ENCODE assay signal across 11 cellular contexts in genomic region chr5:60810438-60811085, GRCh38. TPM values are rescaled to one million over a fixed set of nuclear protein-coding genes. Genes with fewer than 3 reads are reported as not detected.
DNase-seq lines count a peak whose midpoint lies in the region; ATAC-seq lines count a peak whose summit lies in the region.
"Had no signal": no experiment of that assay in that cellular context is flagged by ENCODE, and none has a peak within 500 bp of the region (broad histone marks: within the 10 kb centered on the region; RNA-seq: fewer than 3 reads in every experiment).

No MANE protein-coding gene starts in this region.

- H3K27me3 ChIP-seq in mesenchymal stem cell (ENCODE audit: control insufficient read depth in 1 of 2, insufficient read depth in 1 of 2, low read length in 2 of 2): peaks cover 0 to 7% of the 10 kb centered on the region in 2 experiments
- H3K27me3 ChIP-seq: uterus had no signal

- H3K27ac ChIP-seq in mesenchymal stem cell (ENCODE audit: low read length, poor library complexity, severe bottlenecking): peak overlapping the region; percentile 79
- H3K27ac ChIP-seq: uterus had no signal

- ATAC-seq in GM18907 (IDR thresholded peaks at IDR 0.05; ENCODE audit: unreplicated experiment) (peak; percentile 99), HG02759 (IDR thresholded peaks at IDR 0.05; ENCODE audit: unreplicated experiment) (peak; percentile 94), sciatic nerve (no peak)
- ATAC-seq: left colon had no signal

- no peak overlapping the region for H2BK15ac ChIP-seq in mesenchymal stem cell (ENCODE audit: low read depth, poor library complexity, severe bottlenecking)

- no peaks in the 10 kb centered on the region for H3K36me3 ChIP-seq in mesenchymal stem cell (ENCODE audit: control insufficient read depth in 1 of 2, insufficient read depth in 2 of 2, low read depth in 1 of 2, low read length in 2 of 2)
- H3K36me3 ChIP-seq: uterus had no signal

- no peak overlapping the region for H4K91ac ChIP-seq in mesenchymal stem cell (ENCODE audit: low read length)

- H2BK5ac ChIP-seq in mesenchymal stem cell (ENCODE audit: low read depth, low read length, poor library complexity, severe bottlenecking): no peak overlapping the region

- H3K23ac ChIP-seq in mesenchymal stem cell (ENCODE audit: low read length in 2 of 2): no peak overlapping the region

- 13% methylated on average over 1 of the region's 2 CpGs for whole genome bisulfite sequencing in mesenchymal stem cell

- H3K79me1 ChIP-seq in mesenchymal stem cell (replicated peaks; ENCODE audit: low read length, poor library complexity, severe bottlenecking): no peaks in the 10 kb centered on the region

- no peaks in the 10 kb centered on the region for H3K9me3 ChIP-seq in mesenchymal stem cell (ENCODE audit: control insufficient read depth, low read length)
- H3K9me3 ChIP-seq: uterus had no signal

- H4K8ac ChIP-seq in mesenchymal stem cell (ENCODE audit: low read length): no peak overlapping the region

- no peak overlapping the region for H3K18ac ChIP-seq in mesenchymal stem cell (ENCODE audit: low read depth in 1 of 2, low read length in 2 of 2)

- H3K4me1 ChIP-seq in mesenchymal stem cell (ENCODE audit: control insufficient read depth, insufficient read depth, low read depth, low read length): peaks cover 1% of the 10 kb centered on the region
- H3K4me1 ChIP-seq: uterus had no signal

- no peak overlapping the region for H3K14ac ChIP-seq in mesenchymal stem cell (ENCODE audit: low read length in 2 of 2)

- H2AK5ac ChIP-seq in mesenchymal stem cell (ENCODE audit: low read length, severe bottlenecking): no peak overlapping the region

- no peak overlapping the region for H2BK120ac ChIP-seq in mesenchymal stem cell (ENCODE audit: low read depth, low read length)

- no peak overlapping the region for H2BK12ac ChIP-seq in mesenchymal stem cell (ENCODE audit: low read length in 2 of 2)

- H2AFZ ChIP-seq in mesenchymal stem cell (ENCODE audit: low read depth, low read length): no peak overlapping the region

- DNase-seq in NCI-H226 (peak; percentile 67), mesenchymal stem cell (no peak), cerebellum (ENCODE audit: low spot score) (no peak), iPS-NIHi7 (ENCODE audit: extremely low spot score) (no peak), sciatic nerve (ENCODE audit: low spot score) (no peak), SK-N-DZ (ENCODE audit: low spot score) (no peak)
- DNase-seq: activated CD4-positive, alpha-beta T cell treated with anti-CD3 and anti-CD28 coated beads, Interleukin-2, amount 50 U/mL, for 1 hour; left colon; uterus had no signal

- no peak overlapping the region for H3K4ac ChIP-seq in mesenchymal stem cell (ENCODE audit: low read depth in 1 of 2, low read length in 2 of 2)

- H3K9ac ChIP-seq in mesenchymal stem cell (ENCODE audit: low read length): no peak overlapping the region

- no peak overlapping the region for H3K4me3 ChIP-seq in mesenchymal stem cell (ENCODE audit: insufficient read depth in 1 of 2, low read depth in 1 of 2, low read length in 2 of 2)
- H3K4me3 ChIP-seq: uterus had no signal

- intact Hi-C loops in sciatic nerve (cut with DNase I): no loop called here

- H3K4me2 ChIP-seq in mesenchymal stem cell (ENCODE audit: low read length, poor library complexity, severe bottlenecking): no peak overlapping the region

RNA-seq across cellular contexts. Expression of gene ELOVL7, which starts 33.5 kb away (rescaled TPM):
- 0.03 TPM for polyA plus RNA-seq in mesenchymal stem cell (2013, experiment 1 of 2)
- polyA plus RNA-seq in mesenchymal stem cell (2013, experiment 2 of 2): 0.03 TPM
- 9.2 TPM for total RNA-seq in cerebellum
- 32.1 TPM for total RNA-seq in sciatic nerve
- polyA plus RNA-seq in SK-N-DZ (2014; cell fraction: cytosol; rRNA removed): 1.6 and 2.8 TPM in 2 replicates
- polyA plus RNA-seq in SK-N-DZ (2014; cell fraction: nucleus; rRNA removed): 1.4 and 3.2 TPM in 2 replicates
